8 cellular contexts compared by ENCODE assay signal in genomic region chr20:48761023-48761785, GRCh38.
DNase-seq lines count a peak whose midpoint lies in the region; ATAC-seq and TF ChIP-seq lines count a peak whose summit lies in the region.

No MANE protein-coding gene starts in this region.

- peak; percentile 83 for DNase-seq in activated CD4-positive, alpha-beta T cell treated with anti-CD3 and anti-CD28 coated beads, Interleukin-2, amount 10 ng/mL, durations not matched to agents 24 days and 14 days
- peak; percentile 50 to 58 for DNase-seq in stimulated activated CD8-positive, alpha-beta memory T cell treated with anti-CD3 and anti-CD28 coated beads, Interleukin-7, amount 100 ng/mL, for 4 hours (ENCODE audit: low read depth in 2 of 2)
- DNase-seq in DMS 273 treated with DMSO at 0.1 percent for 48 hours (lab: John Stamatoyannopoulos, UW) = no peak
- DNase-seq in activated CD4-positive, CD25-positive, alpha-beta regulatory T cell treated with anti-CD3 and anti-CD28 coated beads, Interleukin-2, amount 50 U/mL, for 72 hours = no peak

- peak overlapping the region; percentile 62 for H3K9ac ChIP-seq in Loucy (ENCODE audit: low read depth, low read length, poor library complexity, severe bottlenecking)

- H3F3A ChIP-seq in Loucy (ENCODE audit: low read depth) = 0 out of 2 replicates have a peak, but pooled peaks cover 2% of the 10 kb centered on the region

- peak overlapping the region; percentile 75 for H3K4me3 Mint-ChIP-seq in activated CD4-positive, alpha-beta T cell treated with anti-CD3 and anti-CD28 coated beads, Interleukin-2, amount 10 ng/mL, durations not matched to agents 24 days and 14 days

- H3K27me3 ChIP-seq in Loucy (ENCODE audit: insufficient read depth, low read length, poor library complexity, severe bottlenecking) (no peaks in the 10 kb centered on the region), esophagus (ENCODE audit: control insufficient read depth in 1 of 2, insufficient read depth in 2 of 2, low read length in 2 of 2) (no peaks in the 10 kb centered on the region)

- H3K36me3 Mint-ChIP-seq in activated CD4-positive, alpha-beta T cell treated with anti-CD3 and anti-CD28 coated beads, Interleukin-2, amount 10 ng/mL, durations not matched to agents 24 days and 14 days (ENCODE audit: low read depth) = peaks cover 43% of the 10 kb centered on the region

- peaks cover 62% of the 10 kb centered on the region for H3K79me2 ChIP-seq in Loucy (ENCODE audit: insufficient read depth, low read length)

- H3K27me3 Mint-ChIP-seq in activated CD4-positive, alpha-beta T cell treated with anti-CD3 and anti-CD28 coated beads, Interleukin-2, amount 10 ng/mL, durations not matched to agents 24 days and 14 days = no peaks in the 10 kb centered on the region

- WGBS in esophagus, 2 donors = 71 to 74% methylated on average over 12 of the region's 12 CpGs

- peaks cover 7% of the 10 kb centered on the region for H3K9me3 Mint-ChIP-seq in activated CD4-positive, alpha-beta T cell treated with anti-CD3 and anti-CD28 coated beads, Interleukin-2, amount 10 ng/mL, durations not matched to agents 24 days and 14 days

- no peak for TF ChIP-seq CTCF in Loucy (conservative IDR thresholded peaks at IDR 0.05; ENCODE audit: low read length)

- H3K27ac Mint-ChIP-seq in activated CD4-positive, alpha-beta T cell treated with anti-CD3 and anti-CD28 coated beads, Interleukin-2, amount 10 ng/mL, durations not matched to agents 24 days and 14 days = peak overlapping the region; percentile 97

- peak overlapping the region; percentile 47 to 64 for H3K27ac ChIP-seq in esophagus (ENCODE audit: low read depth in 2 of 2, low read length in 1 of 2)

- H3K36me3 ChIP-seq in Loucy (ENCODE audit: insufficient read depth, low read length) (no peaks in the 10 kb centered on the region; the same call in 1 of the 2 replicates), esophagus (ENCODE audit: control insufficient read depth in 2 of 2, insufficient read depth in 2 of 2, low read length in 1 of 2) (no peaks in the 10 kb centered on the region)

- peaks cover 80% of the 10 kb centered on the region for H3K4me1 Mint-ChIP-seq in activated CD4-positive, alpha-beta T cell treated with anti-CD3 and anti-CD28 coated beads, Interleukin-2, amount 10 ng/mL, durations not matched to agents 24 days and 14 days

- ATAC-seq in HG02610 (IDR thresholded peaks at IDR 0.05; ENCODE audit: unreplicated experiment) = no peak
- ATAC-seq in HG03135 (IDR thresholded peaks at IDR 0.05; ENCODE audit: unreplicated experiment) = no peak

- no peaks in the 10 kb centered on the region for H3K9me2 ChIP-seq in Loucy (replicated peaks; ENCODE audit: low read depth, low read length)

- H2AFZ ChIP-seq in Loucy (ENCODE audit: low read length) = peak overlapping the region; percentile 6; the same call in 1 of the 2 replicates

- H3K4me2 ChIP-seq in Loucy (ENCODE audit: low read depth, low read length, poor library complexity, severe bottlenecking) = peak overlapping the region; percentile 82

- H4K20me1 ChIP-seq in Loucy (ENCODE audit: insufficient read depth, low read length, poor library complexity, severe bottlenecking) = no peaks in the 10 kb centered on the region

- intact Hi-C loops in activated CD4-positive, alpha-beta T cell treated with anti-CD3 and anti-CD28 coated beads, Interleukin-2, amount 10 ng/mL, durations not matched to agents 24 days and 14 days (cut with micrococcal nuclease) = loop anchor here (2.0 to 10.0 kb wide), 3 partner anchors 44 to 404 kb away; no protein-coding TSS in a partner anchor

- H3K9me3 ChIP-seq in Loucy (ENCODE audit: insufficient read depth, low read depth, low read length) = no peaks in the 10 kb centered on the region
- no peaks in the 10 kb centered on the region for H3K9me3 ChIP-seq in esophagus (ENCODE audit: control insufficient read depth in 2 of 2, insufficient read depth in 1 of 2, low read depth in 1 of 2, low read length in 1 of 2)

- peaks cover 30% of the 10 kb centered on the region for H3K4me1 ChIP-seq in Loucy (ENCODE audit: insufficient read depth, low read length, poor library complexity, severe bottlenecking)
- H3K4me1 ChIP-seq in esophagus (ENCODE audit: control insufficient read depth in 2 of 2, insufficient read depth in 2 of 2, low read length in 1 of 2) = peaks cover 0 to 8% of the 10 kb centered on the region in 2 donors

- H3K4me3 ChIP-seq in Loucy (ENCODE audit: low read length, poor library complexity, severe bottlenecking) (peak overlapping the region; percentile 56), esophagus (ENCODE audit: low read depth in 1 of 2, low read length in 2 of 2) (no peak overlapping the region)

Comparison
In these comparisons a context has a peak if more than half of its experiments do, and no peak if none do; other contexts are left out.
1. DNase-seq: peak in activated CD4-positive, alpha-beta T cell treated with anti-CD3 and anti-CD28 coated beads, Interleukin-2, amount 10 ng/mL, durations not matched to agents 24 days and 14 days (single experiment) and stimulated activated CD8-positive, alpha-beta memory T cell treated with anti-CD3 and anti-CD28 coated beads, Interleukin-7, amount 100 ng/mL, for 4 hours (2 of 2); none in DMS 273 treated with DMSO at 0.1 percent for 48 hours (single experiment) and activated CD4-positive, CD25-positive, alpha-beta regulatory T cell treated with anti-CD3 and anti-CD28 coated beads, Interleukin-2, amount 50 U/mL, for 72 hours (single experiment).